1 cellular context compared by ENCODE assay signal in the genomic region with DNA sequence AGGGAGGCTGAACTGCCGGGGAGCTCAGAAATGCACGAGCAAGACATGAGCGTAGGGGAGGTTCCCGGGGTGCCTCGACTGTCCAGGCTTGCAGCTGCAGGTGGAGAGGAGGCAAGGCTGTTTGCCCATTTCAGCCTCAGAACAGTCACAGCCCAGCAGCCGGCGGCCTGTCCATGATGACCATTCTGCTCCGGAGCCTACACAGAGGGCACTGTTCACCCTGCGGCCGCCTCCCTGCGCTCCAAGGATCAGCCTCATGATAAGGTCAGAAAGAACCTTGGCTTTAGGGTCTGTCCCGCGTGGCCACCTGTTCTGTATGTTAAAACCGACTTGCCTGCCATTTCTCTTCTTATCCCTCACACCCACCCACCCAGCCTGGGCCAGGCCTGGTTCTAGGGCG.
TF ChIP-seq lines count a peak whose summit lies in the region.

No MANE protein-coding gene starts in this region.

TF ChIP-seq in HEK293, 187 proteins besides CTCF, POLR2A, EP300 and RAD21 (continued from another document):
- no peak for TF ChIP-seq ZNF133 (tag by site-specific recombination; IDR thresholded peaks at IDR 0.05)
- TF ChIP-seq, protein P1, sequence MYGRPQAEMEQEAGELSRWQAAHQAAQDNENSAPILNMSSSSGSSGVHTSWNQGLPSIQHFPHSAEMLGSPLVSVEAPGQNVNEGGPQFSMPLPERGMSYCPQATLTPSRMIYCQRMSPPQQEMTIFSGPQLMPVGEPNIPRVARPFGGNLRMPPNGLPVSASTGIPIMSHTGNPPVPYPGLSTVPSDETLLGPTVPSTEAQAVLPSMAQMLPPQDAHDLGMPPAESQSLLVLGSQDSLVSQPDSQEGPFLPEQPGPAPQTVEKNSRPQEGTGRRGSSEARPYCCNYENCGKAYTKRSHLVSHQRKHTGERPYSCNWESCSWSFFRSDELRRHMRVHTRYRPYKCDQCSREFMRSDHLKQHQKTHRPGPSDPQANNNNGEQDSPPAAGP (tag by site-specific recombination; IDR thresholded peaks at IDR 0.05) = no peak
- no peak for TF ChIP-seq ZNF777 (tag by site-specific recombination; IDR thresholded peaks at IDR 0.05; ENCODE audit: borderline replicate concordance)
- TF ChIP-seq ZNF701 (tag by site-specific recombination; IDR thresholded peaks at IDR 0.05) = no peak
- no peak for TF ChIP-seq OSR2 (tag by site-specific recombination; IDR thresholded peaks at IDR 0.05)
- no peak for TF ChIP-seq MYNN (tag by site-specific recombination; IDR thresholded peaks at IDR 0.05; ENCODE audit: borderline replicate concordance)
- TF ChIP-seq ZNF266 (tag by site-specific recombination; IDR thresholded peaks at IDR 0.05; ENCODE audit: low read depth) = no peak
- TF ChIP-seq, protein P2, sequence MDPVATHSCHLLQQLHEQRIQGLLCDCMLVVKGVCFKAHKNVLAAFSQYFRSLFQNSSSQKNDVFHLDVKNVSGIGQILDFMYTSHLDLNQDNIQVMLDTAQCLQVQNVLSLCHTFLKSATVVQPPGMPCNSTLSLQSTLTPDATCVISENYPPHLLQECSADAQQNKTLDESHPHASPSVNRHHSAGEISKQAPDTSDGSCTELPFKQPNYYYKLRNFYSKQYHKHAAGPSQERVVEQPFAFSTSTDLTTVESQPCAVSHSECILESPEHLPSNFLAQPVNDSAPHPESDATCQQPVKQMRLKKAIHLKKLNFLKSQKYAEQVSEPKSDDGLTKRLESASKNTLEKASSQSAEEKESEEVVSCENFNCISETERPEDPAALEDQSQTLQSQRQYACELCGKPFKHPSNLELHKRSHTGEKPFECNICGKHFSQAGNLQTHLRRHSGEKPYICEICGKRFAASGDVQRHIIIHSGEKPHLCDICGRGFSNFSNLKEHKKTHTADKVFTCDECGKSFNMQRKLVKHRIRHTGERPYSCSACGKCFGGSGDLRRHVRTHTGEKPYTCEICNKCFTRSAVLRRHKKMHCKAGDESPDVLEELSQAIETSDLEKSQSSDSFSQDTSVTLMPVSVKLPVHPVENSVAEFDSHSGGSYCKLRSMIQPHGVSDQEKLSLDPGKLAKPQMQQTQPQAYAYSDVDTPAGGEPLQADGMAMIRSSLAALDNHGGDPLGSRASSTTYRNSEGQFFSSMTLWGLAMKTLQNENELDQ (tag by site-specific recombination; IDR thresholded peaks at IDR 0.05; ENCODE audit: low read depth) = no peak
- no peak for TF ChIP-seq ZNF707 (tag by site-specific recombination; IDR thresholded peaks at IDR 0.05)
- no peak for TF ChIP-seq ZFP69B (tag by site-specific recombination; IDR thresholded peaks at IDR 0.05)
